In the genomic region with DNA sequence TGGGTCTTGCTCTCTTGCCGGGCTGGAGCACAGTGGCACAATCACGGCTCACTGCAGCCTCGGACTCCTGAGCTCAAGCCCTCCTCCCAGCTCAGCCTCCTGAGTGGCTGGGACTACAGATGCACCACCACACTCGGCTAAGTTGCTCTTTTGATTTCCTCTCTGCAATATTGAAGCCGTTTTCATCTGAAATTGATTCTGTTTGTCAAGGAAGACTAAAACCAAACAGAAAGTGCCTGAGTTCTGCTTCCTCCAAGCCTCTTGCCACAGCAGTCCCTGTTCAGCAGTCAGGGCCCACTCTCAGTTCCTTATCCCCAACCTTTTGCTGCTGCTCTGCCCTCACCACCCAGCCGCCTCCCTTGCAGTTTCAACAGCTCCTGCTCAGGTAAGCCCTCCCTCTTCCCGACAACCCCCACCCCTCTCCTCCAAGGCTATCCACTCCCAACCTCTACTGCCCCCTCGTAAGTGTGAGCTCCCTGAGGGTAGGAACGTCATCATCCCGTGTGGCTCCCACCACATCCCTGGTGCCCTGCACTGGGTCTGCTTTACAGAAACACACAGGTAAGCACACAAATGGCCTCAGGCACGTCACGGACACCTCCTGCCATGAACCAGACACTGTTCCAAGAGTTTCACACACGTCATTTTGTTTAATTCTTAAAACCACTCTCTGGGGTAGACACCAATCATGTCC, we compare ENCODE assay signal across 9 cellular contexts.
DNase-seq lines count a peak whose midpoint lies in the region; ATAC-seq and FAIRE-seq lines count a peak whose summit lies in the region.
"Had no signal": no experiment of that assay in that cellular context is flagged by ENCODE, and none has a peak within 500 bp of the region (broad histone marks: within the 10 kb centered on the region; RNA-seq: fewer than 3 reads in every experiment).

No MANE protein-coding gene starts in this region.

- peak; percentile 33 for DNase-seq in GM18507 (ENCODE audit: extremely low spot score, insufficient read length, low read depth)
- peak in 2 of 3 donors; percentile 59 to 65 for DNase-seq in right cardiac atrium
- DNase-seq in occipital lobe (lab: John Stamatoyannopoulos, UW), result no peak
- DNase-seq in NCI-H146 (lab: John Stamatoyannopoulos, UW), result no peak
- DNase-seq: trophoblast cell had no signal

- no peak overlapping the region for H3K27ac ChIP-seq in right cardiac atrium (ENCODE audit: low read length)

- FAIRE-seq in GM18507 (lab: Jason Lieb, UNC), result peak; percentile 85

- 84% methylated on average over 13 of the region's 13 CpGs for WGBS in right cardiac atrium

- intact Hi-C loops in right cardiac atrium (cut with DNase I), result no loop called here

- H3K27me3 ChIP-seq in right cardiac atrium (ENCODE audit: control insufficient read depth, insufficient read depth), result no peaks in the 10 kb centered on the region

- no peaks in the 10 kb centered on the region for H3K9me3 ChIP-seq in right cardiac atrium (ENCODE audit: control insufficient read depth, low read length)

- ATAC-seq in GM21529 (IDR thresholded peaks at IDR 0.05; ENCODE audit: unreplicated experiment) (peak; percentile 99), HG03558 (IDR thresholded peaks at IDR 0.05; ENCODE audit: extremely low read depth, unreplicated experiment) (peak; percentile 83), right cardiac atrium (peak in 1 of 2 donors; percentile 23), HG03039 (IDR thresholded peaks at IDR 0.05; ENCODE audit: unreplicated experiment) (no peak), GM19023 (IDR thresholded peaks at IDR 0.05; ENCODE audit: unreplicated experiment) (no peak)

- no peaks in the 10 kb centered on the region for H3K4me1 ChIP-seq in right cardiac atrium (ENCODE audit: control insufficient read depth, insufficient read depth, low read length)

- no peak overlapping the region for H3K4me3 ChIP-seq in right cardiac atrium (ENCODE audit: low read length)

Comparison
In these comparisons a context has a peak if more than half of its experiments do, and no peak if none do; other contexts are left out.
1. DNase-seq: peak in GM18507 (single experiment) and right cardiac atrium (2 of 3); none in occipital lobe (single experiment) and NCI-H146 (single experiment).
2. ATAC-seq: peak in GM21529 (single experiment) and HG03558 (single experiment); none in HG03039 (single experiment) and GM19023 (single experiment).